ENCODE assay signal across 8 cellular contexts in genomic region chr17:4500188-4500565, GRCh38. TPM values are rescaled to one million over a fixed set of nuclear protein-coding genes. Genes with fewer than 3 reads are reported as not detected.
A peak's percentile ranks its signal among the peaks of the same experiment; 100 is the strongest.
DNase-seq lines count a peak whose midpoint lies in the region; ATAC-seq and TF ChIP-seq lines count a peak whose summit lies in the region.

No MANE protein-coding gene starts in this region.

- H3K4me3 ChIP-seq in right lobe of liver (peak overlapping the region; percentile 39 to 59 (median 42)), suprapubic skin (peak overlapping the region; percentile 50)

- no peaks in the 10 kb centered on the region for H3K36me3 Mint-ChIP-seq in activated CD4-positive, alpha-beta T cell treated with anti-CD3 and anti-CD28 coated beads, Interleukin-2, amount 10 ng/mL, durations not matched to agents 24 days and 14 days (ENCODE audit: low read depth)
- H3K36me3 Mint-ChIP-seq in activated CD8-positive, alpha-beta T cell treated with anti-CD3 and anti-CD28 coated beads, Interleukin-2, amount 10 ng/mL, durations not matched to agents 7 days and 5 days (ENCODE audit: low read depth) = no peaks in the 10 kb centered on the region

- H3K4me1 ChIP-seq in right lobe of liver = peaks cover 0 to 15% (median 4%) of the 10 kb centered on the region in 4 donors
- H3K4me1 ChIP-seq in suprapubic skin = peaks cover 21% of the 10 kb centered on the region

- POLR2A ChIA-PET in activated CD8-positive, alpha-beta T cell treated with anti-CD3 and anti-CD28 coated beads, Interleukin-2, amount 10 ng/mL, durations not matched to agents 7 days and 5 days (lab: Charles Lee) = interaction anchor here (0.8 to 1.0 kb wide), 2 partner anchors 10 to 14 kb away, joined by 3 read pairs; no protein-coding TSS in a partner anchor

- WGBS in right lobe of liver (ENCODE audit: insufficient coverage, low coverage, low lambda C conversion rate, missing lambda C conversion rate) = 33% methylated on average over 1 of the region's 7 CpGs
- 14% methylated on average over 6 of the region's 7 CpGs for WGBS in suprapubic skin

- no peaks in the 10 kb centered on the region for H3K9me3 Mint-ChIP-seq in activated CD4-positive, alpha-beta T cell treated with anti-CD3 and anti-CD28 coated beads, Interleukin-2, amount 10 ng/mL, durations not matched to agents 24 days and 14 days
- H3K9me3 Mint-ChIP-seq in activated CD8-positive, alpha-beta T cell treated with anti-CD3 and anti-CD28 coated beads, Interleukin-2, amount 10 ng/mL, durations not matched to agents 7 days and 5 days (ENCODE audit: insufficient read depth) = no peaks in the 10 kb centered on the region

- H3K36me3 ChIP-seq in right lobe of liver (no peaks in the 10 kb centered on the region), suprapubic skin (no peaks in the 10 kb centered on the region)

- H3K27ac Mint-ChIP-seq in activated CD4-positive, alpha-beta T cell treated with anti-CD3 and anti-CD28 coated beads, Interleukin-2, amount 10 ng/mL, durations not matched to agents 24 days and 14 days = no peak overlapping the region
- H3K27ac Mint-ChIP-seq in activated CD8-positive, alpha-beta T cell treated with anti-CD3 and anti-CD28 coated beads, Interleukin-2, amount 10 ng/mL, durations not matched to agents 7 days and 5 days = no peak overlapping the region

- intact Hi-C loops in activated CD4-positive, alpha-beta T cell treated with anti-CD3 and anti-CD28 coated beads, Interleukin-2, amount 10 ng/mL, durations not matched to agents 24 days and 14 days (cut with micrococcal nuclease) = loop anchor here (2.0 kb wide), 1 partner anchor 79 kb away; no protein-coding TSS in a partner anchor
- intact Hi-C loops in right lobe of liver (cut with DNase I) = loop anchor here in 1 of 2 donors (10.0 kb wide), 1 partner anchor 75 kb away; no protein-coding TSS in a partner anchor

- ATAC-seq in activated CD8-positive, alpha-beta T cell treated with anti-CD3 and anti-CD28 coated beads, Interleukin-2, amount 10 ng/mL, durations not matched to agents 7 days and 5 days = no peak
- no peak for ATAC-seq in right lobe of liver
- no peak for ATAC-seq in GM19351 (IDR thresholded peaks at IDR 0.05; ENCODE audit: unreplicated experiment)

- peaks cover 29% of the 10 kb centered on the region for H3K4me1 Mint-ChIP-seq in activated CD4-positive, alpha-beta T cell treated with anti-CD3 and anti-CD28 coated beads, Interleukin-2, amount 10 ng/mL, durations not matched to agents 24 days and 14 days
- H3K4me1 Mint-ChIP-seq in activated CD8-positive, alpha-beta T cell treated with anti-CD3 and anti-CD28 coated beads, Interleukin-2, amount 10 ng/mL, durations not matched to agents 7 days and 5 days (ENCODE audit: low read depth) = peaks cover 51% of the 10 kb centered on the region

- H3K27ac ChIP-seq in right lobe of liver = peak overlapping the region in 1 of 3 donors; percentile 22
- H3K27ac ChIP-seq in suprapubic skin = no peak overlapping the region

- no peak for TF ChIP-seq CTCF in right lobe of liver (IDR thresholded peaks at IDR 0.05)
- TF ChIP-seq CTCF in suprapubic skin (IDR thresholded peaks at IDR 0.05) = no peak

- DNase-seq in activated CD4-positive, alpha-beta T cell treated with anti-CD3 and anti-CD28 coated beads, Interleukin-2, amount 10 ng/mL, durations not matched to agents 24 days and 14 days = no peak
- no peak for DNase-seq in activated CD4-positive, alpha-beta T cell treated with anti-CD3 and anti-CD28 coated beads, Interleukin-2, amount 50 U/mL, for 4 hours
- DNase-seq in activated CD8-positive, alpha-beta T cell treated with anti-CD3 and anti-CD28 coated beads, Interleukin-2, amount 10 ng/mL, durations not matched to agents 7 days and 5 days = no peak
- no peak for DNase-seq in right lobe of liver
- DNase-seq in suprapubic skin (ENCODE audit: low spot score in 2 of 2) = no peak
- no peak for DNase-seq in NAMALWA (ENCODE audit: low spot score)
- DNase-seq in cortex of kidney (lab: John Stamatoyannopoulos, UW) = no peak

- no peaks in the 10 kb centered on the region for H3K9me3 ChIP-seq in right lobe of liver
- H3K9me3 ChIP-seq in suprapubic skin = no peaks in the 10 kb centered on the region

- no peak for TF ChIP-seq EP300 in suprapubic skin (IDR thresholded peaks at IDR 0.05)

- H3K27me3 ChIP-seq in right lobe of liver (no peaks in the 10 kb centered on the region), suprapubic skin (peaks cover 51% of the 10 kb centered on the region)

- H3K4me3 Mint-ChIP-seq in activated CD4-positive, alpha-beta T cell treated with anti-CD3 and anti-CD28 coated beads, Interleukin-2, amount 10 ng/mL, durations not matched to agents 24 days and 14 days = peak overlapping the region; percentile 80
- H3K4me3 Mint-ChIP-seq in activated CD8-positive, alpha-beta T cell treated with anti-CD3 and anti-CD28 coated beads, Interleukin-2, amount 10 ng/mL, durations not matched to agents 7 days and 5 days = peak overlapping the region; percentile 75

- TF ChIP-seq POLR2A in right lobe of liver (IDR thresholded peaks at IDR 0.05) (no peak), suprapubic skin (IDR thresholded peaks at IDR 0.05) (no peak)

- CTCF ChIA-PET in activated CD8-positive, alpha-beta T cell treated with anti-CD3 and anti-CD28 coated beads, Interleukin-2, amount 10 ng/mL, durations not matched to agents 7 days and 5 days (lab: Charles Lee) = interaction anchor here (0.7 to 3.8 kb wide), 6 partner anchors 8 to 80 kb away, joined by 3 to 18 read pairs (median 4); no protein-coding TSS in a partner anchor

- H3K27me3 Mint-ChIP-seq in activated CD4-positive, alpha-beta T cell treated with anti-CD3 and anti-CD28 coated beads, Interleukin-2, amount 10 ng/mL, durations not matched to agents 24 days and 14 days = peaks cover 40% of the 10 kb centered on the region
- H3K27me3 Mint-ChIP-seq in activated CD8-positive, alpha-beta T cell treated with anti-CD3 and anti-CD28 coated beads, Interleukin-2, amount 10 ng/mL, durations not matched to agents 7 days and 5 days (ENCODE audit: low read depth) = peaks cover 22% of the 10 kb centered on the region

RNA-seq across cellular contexts. Expression of gene SPNS2, which starts 1.5 kb away (rescaled TPM):
- total RNA-seq in activated CD4-positive, alpha-beta T cell treated with anti-CD3 and anti-CD28 coated beads, Interleukin-2, amount 10 ng/mL, durations not matched to agents 24 days and 14 days = 0.17 and 0.28 TPM in 2 replicates
- 1 to 10 TPM; 4.0 to 4.2 TPM for total RNA-seq in activated CD8-positive, alpha-beta T cell treated with anti-CD3 and anti-CD28 coated beads, Interleukin-2, amount 10 ng/mL, durations not matched to agents 7 days and 5 days
- total RNA-seq in right lobe of liver (10 to 100 TPM in 1 of 6 experiments, 1 to 10 TPM in 5; 3.0 to 12.4 (median 7.3) TPM), suprapubic skin (10 to 100 TPM; 25.1 to 76.3 (median 49.6) TPM)

RNA-seq across cellular contexts. Expression of gene MYBBP1A, which starts 55.0 kb away (rescaled TPM):
- total RNA-seq in activated CD4-positive, alpha-beta T cell treated with anti-CD3 and anti-CD28 coated beads, Interleukin-2, amount 10 ng/mL, durations not matched to agents 24 days and 14 days = 178 and 181 TPM in 2 replicates
- 10 to 100 TPM; 70.7 to 76.7 TPM for total RNA-seq in activated CD8-positive, alpha-beta T cell treated with anti-CD3 and anti-CD28 coated beads, Interleukin-2, amount 10 ng/mL, durations not matched to agents 7 days and 5 days
- total RNA-seq in right lobe of liver (10 to 100 TPM; 16.3 to 32.0 (median 23.7) TPM), suprapubic skin (100 to 1,000 TPM in 1 of 4 donors, 10 to 100 TPM in 3; 73.4 to 127 (median 83.8) TPM)
